In the genomic region with DNA sequence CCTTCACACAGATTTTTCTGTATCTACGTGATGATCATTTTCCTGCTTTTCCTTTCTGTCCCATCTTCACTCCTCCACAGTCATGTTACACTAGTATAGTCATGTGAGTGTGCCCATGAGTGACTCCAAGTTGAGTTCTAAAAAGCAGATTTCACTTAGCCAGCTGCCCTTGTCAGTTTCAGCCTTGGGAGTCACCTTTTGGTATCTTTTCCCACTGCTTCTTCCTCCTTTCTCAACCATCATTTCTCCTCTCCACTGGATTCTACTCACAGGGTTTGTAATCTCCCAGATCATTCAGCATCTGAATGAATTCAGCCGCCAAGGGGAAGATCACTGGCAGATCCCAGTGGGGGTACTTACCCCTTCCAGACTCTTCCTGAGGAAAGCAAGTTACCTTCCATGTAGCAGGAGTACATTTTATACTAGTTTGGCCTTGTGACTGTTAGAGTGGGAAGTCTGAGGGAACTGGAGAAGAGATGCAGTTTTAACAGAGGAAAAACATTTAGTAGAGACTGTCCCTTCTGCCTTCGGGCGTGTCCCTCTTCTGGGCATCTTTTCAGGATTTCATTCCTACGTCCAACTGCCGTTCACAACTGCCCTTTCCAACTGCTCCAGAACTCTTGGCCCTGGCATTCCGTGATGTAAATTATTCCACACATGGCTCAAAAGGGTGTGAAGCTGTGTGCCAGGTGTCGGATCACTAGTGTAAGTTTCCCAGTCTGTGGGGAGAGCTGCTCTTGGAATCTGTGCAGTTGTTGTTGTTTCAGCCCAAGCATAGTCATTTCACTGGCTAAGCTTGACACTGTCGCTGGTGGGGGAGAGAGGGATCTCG, we compare ENCODE assay signal across 8 cellular contexts. TPM values are rescaled to one million over a fixed set of nuclear protein-coding genes. Genes with fewer than 3 reads are reported as not detected.
DNase-seq lines count a peak whose midpoint lies in the region; ATAC-seq, FAIRE-seq and TF ChIP-seq lines count a peak whose summit lies in the region.

No MANE protein-coding gene starts in this region.

- no peak for ATAC-seq in HG03565 (IDR thresholded peaks at IDR 0.05; ENCODE audit: unreplicated experiment)
- no peak for ATAC-seq in HG02970 (IDR thresholded peaks at IDR 0.05; ENCODE audit: low FRiP score, unreplicated experiment)

- H3K27me3 ChIP-seq in suprapubic skin (no peaks in the 10 kb centered on the region), small intestine (ENCODE audit: control insufficient read depth in 2 of 2, insufficient read depth in 2 of 2, low read length in 2 of 2) (no peaks in the 10 kb centered on the region)

- TF ChIP-seq CTCF in suprapubic skin (IDR thresholded peaks at IDR 0.05) = no peak

- TF ChIP-seq EP300 in suprapubic skin (IDR thresholded peaks at IDR 0.05) = no peak

- peak overlapping the region; percentile 21 for H3K4me3 ChIP-seq in suprapubic skin
- no peak overlapping the region for H3K4me3 ChIP-seq in small intestine (ENCODE audit: low read depth in 1 of 2, low read length in 2 of 2)

- FAIRE-seq in small intestine (lab: Jason Lieb, UNC) = no peak

- 44% methylated on average over 10 of the region's 10 CpGs for WGBS in suprapubic skin
- WGBS in small intestine, 3 donors = 63 to 86% (median 83%) methylated on average over 10 of the region's 10 CpGs

- H3K27me3 Mint-ChIP-seq in IgD-negative memory B cell = no peaks in the 10 kb centered on the region

- H3K9me3 Mint-ChIP-seq in IgD-negative memory B cell = no peaks in the 10 kb centered on the region

- peaks cover 13 to 28% (median 22%) of the 10 kb centered on the region in 3 donors for H3K4me1 Mint-ChIP-seq in IgD-negative memory B cell

- no peaks in the 10 kb centered on the region for H3K36me3 Mint-ChIP-seq in IgD-negative memory B cell

- peaks cover 18% of the 10 kb centered on the region for H3K4me1 ChIP-seq in suprapubic skin
- no peaks in the 10 kb centered on the region for H3K4me1 ChIP-seq in small intestine (ENCODE audit: control insufficient read depth in 2 of 2, insufficient read depth in 1 of 2, low read depth in 1 of 2, low read length in 1 of 2)

- DNase-seq in dedifferentiated amniotic fluid mesenchymal stem cell (ENCODE audit: extremely low spot score) = peak; percentile 32
- DNase-seq in midbrain (lab: John Stamatoyannopoulos, UW) = peak; percentile 25
- DNase-seq in suprapubic skin (ENCODE audit: low spot score in 2 of 2) = peak in 1 of 2 donors; percentile 66
- no peak for DNase-seq in small intestine
- DNase-seq in epidermal melanocyte (ENCODE audit: insufficient read length, low spot score) = no peak

- peaks cover 29% of the 10 kb centered on the region for H3K36me3 ChIP-seq in suprapubic skin
- H3K36me3 ChIP-seq in small intestine (ENCODE audit: control insufficient read depth in 2 of 2, insufficient read depth in 2 of 2, low read length in 2 of 2) = peaks cover 0 to 1% of the 10 kb centered on the region in 2 donors

- no peak for TF ChIP-seq POLR2A in suprapubic skin (IDR thresholded peaks at IDR 0.05)

- peak overlapping the region in 2 of 3 donors; percentile 10 to 88 for H3K27ac Mint-ChIP-seq in IgD-negative memory B cell

- H3K9me3 ChIP-seq in suprapubic skin (no peaks in the 10 kb centered on the region), small intestine (ENCODE audit: control insufficient read depth, low read depth) (no peaks in the 10 kb centered on the region)

- H3K4me3 Mint-ChIP-seq in IgD-negative memory B cell = peak overlapping the region in 1 of 4 donors; percentile 43

- H3K27ac ChIP-seq in suprapubic skin (peak overlapping the region; percentile 68), small intestine (ENCODE audit: low read depth in 1 of 2, low read length in 1 of 2) (peak overlapping the region in 1 of 2 donors; percentile 3)

RNA-seq across cellular contexts. Expression of a gene that starts 38.9 kb away (rescaled TPM):
- polyA plus RNA-seq in IgD-negative memory B cell (4.7 TPM), small intestine (1 to 10 TPM; 3.2 to 5.1 (median 4.2) TPM)
- total RNA-seq in suprapubic skin = 10 to 100 TPM; 20.7 to 28.2 (median 25.4) TPM

RNA-seq across cellular contexts. Expression of a gene that starts 58.7 kb away (rescaled TPM):
- polyA plus RNA-seq in IgD-negative memory B cell (72.3 TPM), small intestine (10 to 100 TPM; 23.7 to 61.1 (median 31.9) TPM)
- 100 to 1,000 TPM in 1 of 4 donors, 10 to 100 TPM in 3; 76.8 to 112 (median 86.4) TPM for total RNA-seq in suprapubic skin

Comparison
In these comparisons a context has a peak if more than half of its experiments do, and no peak if none do; other contexts are left out.
1. DNase-seq: peak in dedifferentiated amniotic fluid mesenchymal stem cell (single experiment) and midbrain (single experiment); none in small intestine (single experiment) and epidermal melanocyte (single experiment).